Comparison of ENCODE assay signal across 26 cellular contexts in the genomic region with DNA sequence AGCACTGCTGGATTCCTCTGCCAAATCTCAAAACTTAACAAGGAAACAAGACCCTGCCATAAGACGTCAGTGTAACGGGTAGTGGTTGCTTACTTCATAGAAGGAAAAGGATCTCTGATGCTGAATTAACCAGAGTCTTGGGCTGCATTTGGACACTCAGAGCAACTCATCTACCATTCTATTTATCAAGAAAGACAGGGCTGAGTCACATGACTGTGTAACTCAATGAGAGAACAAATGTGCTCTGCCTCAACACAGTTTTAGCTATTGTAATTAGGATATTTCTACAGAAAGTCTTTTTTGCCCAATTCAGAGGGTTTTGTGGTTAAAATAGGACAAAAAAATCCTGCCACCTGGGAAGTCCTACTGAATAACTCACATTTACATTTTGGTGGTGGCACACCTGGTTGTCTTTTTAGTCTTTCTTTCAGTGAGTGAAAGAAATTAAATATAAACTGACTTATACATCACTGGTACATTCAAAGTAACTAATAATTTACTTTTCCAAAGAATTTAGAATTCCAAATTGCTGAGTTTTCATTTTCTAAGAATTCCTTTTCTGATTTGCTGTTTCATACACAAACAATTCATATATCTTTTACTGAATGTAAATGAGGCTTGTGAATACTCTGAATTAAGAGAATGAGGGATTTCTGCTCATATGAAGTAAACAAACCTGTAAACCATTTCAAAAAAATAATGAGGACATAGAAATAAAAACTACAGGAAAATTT.
"Had no signal": no experiment of that assay in that cellular context is flagged by ENCODE, and none has a peak within 500 bp of the region (broad histone marks: within the 10 kb centered on the region; RNA-seq: fewer than 3 reads in every experiment).

No MANE protein-coding gene starts in this region.

- H3K4me3 ChIP-seq: coronary artery, left lung, lower lobe of right lung, ovary, psoas muscle, skin epidermis, spleen, testis, tibial artery had no signal

- H3K9me3 ChIP-seq: left lung, lower lobe of right lung, ovary, psoas muscle, spleen, testis, tibial artery had no signal

- H3K27ac Mint-ChIP-seq: memory B cell; naive thymus-derived CD4-positive, alpha-beta T cell; nephron; stimulated activated memory B cell treated with anti-CD40 and anti-IgM and Interleukin-4, amounts not matched to agents 10 μg/mL and 1 μg/mL and 100 μg/mL, for 72 hours; type B pancreatic cell had no signal

- H3K4me3 Mint-ChIP-seq: memory B cell; naive thymus-derived CD4-positive, alpha-beta T cell; nephron; stimulated activated memory B cell treated with anti-CD40 and anti-IgM and Interleukin-4, amounts not matched to agents 10 μg/mL and 1 μg/mL and 100 μg/mL, for 72 hours; type B pancreatic cell had no signal

- FAIRE-seq: endometrium, frontal cortex, keratinocyte had no signal

- DNase-seq: dermis blood vessel endothelial cell; effector memory CD4-positive, alpha-beta T cell; left lung; lower lobe of right lung; midbrain; naive thymus-derived CD4-positive, alpha-beta T cell; nucleus accumbens; ovary; posterior cingulate gyrus; psoas muscle; right cardiac atrium; spleen; stimulated activated CD4-positive, alpha-beta T cell treated with anti-CD3 and anti-CD28 coated beads, Interleukin-4, amount 100 ng/mL, for 4 hours; stimulated activated naive CD8-positive, alpha-beta T cell treated with anti-CD3 and anti-CD28 coated beads, Interleukin-15, Interleukin-2, amounts not matched to agents 100 U/mL and 50 U/mL, for 24 hours; substantia nigra; testis; tibial artery had no signal

- H3K27me3 ChIP-seq: left lung, ovary, spleen, testis, tibial artery had no signal

- ATAC-seq: left lung; lower lobe of right lung; naive thymus-derived CD4-positive, alpha-beta T cell; psoas muscle; right cardiac atrium; stimulated activated memory B cell treated with anti-CD40 and anti-IgM and Interleukin-4, amounts not matched to agents 10 μg/mL and 1 μg/mL and 100 μg/mL, for 72 hours; stimulated activated naive CD8-positive, alpha-beta T cell treated with anti-CD3 and anti-CD28 coated beads, Interleukin-15, Interleukin-2, amounts not matched to agents 100 U/mL and 50 U/mL, for 24 hours had no signal

- H3K36me3 ChIP-seq: ovary, spleen had no signal

- H3K27me3 Mint-ChIP-seq: memory B cell; naive thymus-derived CD4-positive, alpha-beta T cell; stimulated activated memory B cell treated with anti-CD40 and anti-IgM and Interleukin-4, amounts not matched to agents 10 μg/mL and 1 μg/mL and 100 μg/mL, for 72 hours; type B pancreatic cell had no signal

- H3K4me1 Mint-ChIP-seq: memory B cell; naive thymus-derived CD4-positive, alpha-beta T cell; stimulated activated memory B cell treated with anti-CD40 and anti-IgM and Interleukin-4, amounts not matched to agents 10 μg/mL and 1 μg/mL and 100 μg/mL, for 72 hours had no signal

- H3K36me3 Mint-ChIP-seq: memory B cell; naive thymus-derived CD4-positive, alpha-beta T cell; stimulated activated memory B cell treated with anti-CD40 and anti-IgM and Interleukin-4, amounts not matched to agents 10 μg/mL and 1 μg/mL and 100 μg/mL, for 72 hours had no signal

- H3K4me1 ChIP-seq: left lung, lower lobe of right lung, psoas muscle, spleen, testis had no signal

- H3K27ac ChIP-seq: coronary artery, left lung, lower lobe of right lung, ovary, psoas muscle, skin epidermis, spleen, testis, tibial artery had no signal

- H3K9me3 Mint-ChIP-seq: nephron, type B pancreatic cell had no signal
